13 cellular contexts compared by ENCODE assay signal in the genomic region with DNA sequence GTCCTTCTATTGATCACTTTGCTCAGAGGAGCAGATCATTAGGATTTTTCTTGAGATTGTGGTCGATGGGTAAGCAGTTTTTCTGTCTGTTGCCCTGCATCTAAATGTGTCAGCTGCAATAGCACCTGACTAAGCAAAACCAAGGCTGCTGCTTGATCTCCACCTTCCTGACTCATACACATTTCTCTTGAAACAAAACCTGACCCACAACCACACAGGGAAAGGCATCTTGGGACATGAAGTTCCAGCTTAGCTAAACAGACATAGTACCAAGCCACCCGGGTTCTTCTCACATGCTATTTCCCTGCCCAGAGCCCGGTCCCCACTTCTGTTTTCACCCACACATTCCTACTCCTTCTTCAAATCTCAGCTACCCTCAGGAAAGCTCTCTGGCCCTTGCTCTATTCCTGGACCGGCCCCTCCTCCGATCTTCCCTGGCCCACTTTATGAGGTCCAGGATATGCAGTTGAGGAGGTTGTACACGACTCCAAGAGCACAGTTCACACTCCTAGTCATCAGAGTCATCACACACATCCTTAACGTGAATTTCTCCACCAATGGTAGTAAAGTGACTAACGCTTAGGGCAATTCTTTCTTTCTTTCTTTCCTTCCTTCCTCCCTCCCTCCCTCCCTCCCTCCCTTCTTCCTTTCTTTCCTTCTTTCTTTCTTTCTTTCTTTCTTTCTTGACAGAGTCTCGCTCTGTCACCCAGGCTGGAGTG. TPM values are rescaled to one million over a fixed set of nuclear protein-coding genes. Genes with fewer than 3 reads are reported as not detected.
DNase-seq lines count a peak whose midpoint lies in the region; ATAC-seq and TF ChIP-seq lines count a peak whose summit lies in the region.
"Had no signal": no experiment of that assay in that cellular context is flagged by ENCODE, and none has a peak within 500 bp of the region (broad histone marks: within the 10 kb centered on the region; RNA-seq: fewer than 3 reads in every experiment).

No MANE protein-coding gene starts in this region.

- peak; percentile 29 for ATAC-seq in CD8-positive, alpha-beta T cell
- no peak for ATAC-seq in left lobe of liver
- ATAC-seq in GM21447 (IDR thresholded peaks at IDR 0.05; ENCODE audit: unreplicated experiment), result no peak

- 74 to 79% methylated on average over 9 of the region's 9 CpGs for WGBS in testis, 2 donors

- no peaks in the 10 kb centered on the region for H3K4me1 ChIP-seq in CD8-positive, alpha-beta T cell (ENCODE audit: insufficient read depth, low read length)
- H3K4me1 ChIP-seq in adipocyte (ENCODE audit: control insufficient read depth, insufficient read depth, low read length), result peaks cover 22% of the 10 kb centered on the region
- no peaks in the 10 kb centered on the region for H3K4me1 ChIP-seq in testis
- H3K4me1 ChIP-seq: thyroid gland had no signal

- peak in 1 of 7 experiments; percentile 17 for DNase-seq in CD8-positive, alpha-beta T cell
- DNase-seq in HFFc6 (peak; percentile 48), adipocyte (ENCODE audit: low read depth) (peak; percentile 62), left lobe of liver (ENCODE audit: low spot score) (peak; percentile 15), middle frontal gyrus (ENCODE audit: extremely low spot score, low spot score) (no peak), testis (no peak)
- DNase-seq in activated effector memory CD4-positive, alpha-beta T cell treated with Interleukin-2 at 50 U/mL for 16 hours, result no peak
- DNase-seq: activated naive CD4-positive, alpha-beta T cell treated with anti-CD3 and anti-CD28 coated beads for 36 hours; NCI-H1092 treated with DMSO at 0.1 percent for 48 hours; thyroid gland had no signal

- no peak overlapping the region for H3K27ac ChIP-seq in CD8-positive, alpha-beta T cell (ENCODE audit: low read depth, low read length)
- no peak overlapping the region for H3K27ac ChIP-seq in testis
- H3K27ac ChIP-seq: thyroid gland, VCaP had no signal

- no peaks in the 10 kb centered on the region for H3K9me3 ChIP-seq in CD8-positive, alpha-beta T cell (ENCODE audit: low read length)
- no peaks in the 10 kb centered on the region for H3K9me3 ChIP-seq in adipocyte (ENCODE audit: control insufficient read depth, low read length)
- no peaks in the 10 kb centered on the region for H3K9me3 ChIP-seq in testis
- H3K9me3 ChIP-seq: thyroid gland had no signal

- TF ChIP-seq CTCF in CD8-positive, alpha-beta T cell (IDR thresholded peaks at IDR 0.05), result no peak
- TF ChIP-seq CTCF in HFFc6 (IDR thresholded peaks at IDR 0.05) (no peak), testis (IDR thresholded peaks at IDR 0.05) (no peak)

- CTCF ChIA-PET in CD8-positive, alpha-beta T cell (lab: Charles Lee), result interaction anchor here (1.8 to 6.4 kb wide), 2 partner anchors 83 to 86 kb away, joined by 6 to 45 read pairs; no protein-coding TSS in a partner anchor

- TF ChIP-seq POLR2A in testis (IDR thresholded peaks at IDR 0.05), result no peak

- H3K27ac Mint-ChIP-seq in CD8-positive, alpha-beta T cell, result no peak overlapping the region
- no peak overlapping the region for H3K27ac Mint-ChIP-seq in HFFc6
- H3K27ac Mint-ChIP-seq: activated naive CD4-positive, alpha-beta T cell treated with anti-CD3 and anti-CD28 coated beads for 36 hours had no signal

- no peak overlapping the region for H3K4me3 ChIP-seq in CD8-positive, alpha-beta T cell (ENCODE audit: low read depth, low read length)
- no peak overlapping the region for H3K4me3 ChIP-seq in adipocyte (ENCODE audit: low read length)
- no peak overlapping the region for H3K4me3 ChIP-seq in testis
- H3K4me3 ChIP-seq: thyroid gland had no signal

- H3K9me3 Mint-ChIP-seq in CD8-positive, alpha-beta T cell, result no peaks in the 10 kb centered on the region
- no peaks in the 10 kb centered on the region for H3K9me3 Mint-ChIP-seq in HFFc6
- H3K9me3 Mint-ChIP-seq: activated naive CD4-positive, alpha-beta T cell treated with anti-CD3 and anti-CD28 coated beads for 36 hours; neural crest cell had no signal

- H3K27me3 ChIP-seq in CD8-positive, alpha-beta T cell (ENCODE audit: insufficient read depth, low read length), result no peaks in the 10 kb centered on the region
- H3K27me3 ChIP-seq in adipocyte (replicated peaks; ENCODE audit: control insufficient read depth, insufficient read depth, low read length) (peaks cover 11% of the 10 kb centered on the region), testis (no peaks in the 10 kb centered on the region)
- H3K27me3 ChIP-seq: thyroid gland had no signal

- H3K9ac ChIP-seq in adipocyte (ENCODE audit: low read length), result no peak overlapping the region

- POLR2A ChIA-PET in CD8-positive, alpha-beta T cell (lab: Charles Lee), result interaction anchor here (1.5 kb wide), 1 partner anchor 83 kb away, joined by 3 read pairs; no protein-coding TSS in a partner anchor

- peaks cover 40% of the 10 kb centered on the region for H3K27me3 Mint-ChIP-seq in CD8-positive, alpha-beta T cell (ENCODE audit: low read depth)
- H3K27me3 Mint-ChIP-seq in HFFc6 (ENCODE audit: insufficient read depth), result peaks cover 24% of the 10 kb centered on the region

- H3K36me3 Mint-ChIP-seq in CD8-positive, alpha-beta T cell, result no peaks in the 10 kb centered on the region
- no peaks in the 10 kb centered on the region for H3K36me3 Mint-ChIP-seq in HFFc6 (ENCODE audit: low read depth)

- no peak overlapping the region for H3K4me3 Mint-ChIP-seq in CD8-positive, alpha-beta T cell
- no peak overlapping the region for H3K4me3 Mint-ChIP-seq in HFFc6
- H3K4me3 Mint-ChIP-seq: activated naive CD4-positive, alpha-beta T cell treated with anti-CD3 and anti-CD28 coated beads for 36 hours; neural crest cell had no signal

- intact Hi-C loops in CD8-positive, alpha-beta T cell (cut with DNase I, micrococcal nuclease), result no loop called here
- intact Hi-C loops in testis (cut with DNase I; ENCODE audit: low total_unique reads), result loop anchor here (10.0 kb wide), 1 partner anchor 84 kb away; no protein-coding TSS in a partner anchor

- H3K4me1 Mint-ChIP-seq in CD8-positive, alpha-beta T cell (ENCODE audit: low read depth), result no peaks in the 10 kb centered on the region
- H3K4me1 Mint-ChIP-seq in HFFc6 (ENCODE audit: low read depth), result peaks cover 39% of the 10 kb centered on the region
- H3K4me1 Mint-ChIP-seq: neural crest cell had no signal

- no peaks in the 10 kb centered on the region for H3K36me3 ChIP-seq in CD8-positive, alpha-beta T cell (ENCODE audit: insufficient read depth, low read length)
- no peaks in the 10 kb centered on the region for H3K36me3 ChIP-seq in adipocyte (ENCODE audit: control insufficient read depth, insufficient read depth, low read length, severe bottlenecking)
- no peaks in the 10 kb centered on the region for H3K36me3 ChIP-seq in testis (ENCODE audit: low read depth, missing control alignments)
- H3K36me3 ChIP-seq: thyroid gland had no signal

RNA-seq across cellular contexts. Expression of a gene that starts 16.1 kb away (rescaled TPM):
- 10 to 100 TPM; 55.7 to 65.0 TPM for total RNA-seq in CD8-positive, alpha-beta T cell
- total RNA-seq in HFFc6 (2021; fragmentation: NEBNext Ultra II Directional; extraction: Animal tissue kit (Norgen Biotek cat#: 25700)), result 10 to 100 TPM in 5 of 6 experiments, 1 to 10 TPM in 1; 9.2 to 15.9 (median 13.6) TPM
- 8.2 TPM for total RNA-seq in left lobe of liver
- total RNA-seq in testis, result 10 to 100 TPM; 40.3 to 40.6 TPM
- 32.7 TPM for polyA plus RNA-seq in testis (ENCODE audit: insufficient read depth, low read depth, low replicate concordance)

Comparison
In these comparisons a context has a peak if more than half of its experiments do, and no peak if none do; other contexts are left out.
1. DNase-seq: peak in HFFc6 (single experiment), adipocyte (single experiment) and left lobe of liver (single experiment); none in activated effector memory CD4-positive, alpha-beta T cell treated with Interleukin-2 at 50 U/mL for 16 hours (single experiment), middle frontal gyrus (single experiment) and testis (single experiment).